Comparison of ENCODE assay signal across 8 cellular contexts in genomic region chr19:58439576-58440554, GRCh38.
DNase-seq lines count a peak whose midpoint lies in the region; ATAC-seq and TF ChIP-seq lines count a peak whose summit lies in the region.

TSS of gene ZNF132 (minus strand) at chr19:58440153. CDS start at chr19:58439821, 332 bp downstream.

- no peaks in the 10 kb centered on the region for H3F3A ChIP-seq in MM.1S (ENCODE audit: insufficient read depth, low read length)

- peak; percentile 95 for ATAC-seq in GM18502 (IDR thresholded peaks at IDR 0.05; ENCODE audit: poor library complexity, unreplicated experiment)
- ATAC-seq in HG02938 (IDR thresholded peaks at IDR 0.05; ENCODE audit: unreplicated experiment) = peak; percentile 97
- ATAC-seq in effector memory CD8-positive, alpha-beta T cell (replicated peaks) = peak; percentile 97
- ATAC-seq in memory B cell (ENCODE audit: low read depth) = peak; percentile 96

- peak within 1 kb of the TSS; percentile 88 to 93 for H3K4me3 Mint-ChIP-seq in effector memory CD8-positive, alpha-beta T cell
- H3K4me3 Mint-ChIP-seq in memory B cell = peak within 1 kb of the TSS; percentile 99

- DNase-seq in NCI-H2227 (lab: John Stamatoyannopoulos, UW; ENCODE audit: unreplicated experiment) = peak; percentile 94
- peak; percentile 88 to 93 for DNase-seq in activated CD8-positive, alpha-beta memory T cell treated with anti-CD3 and anti-CD28 coated beads for 4 hours (ENCODE audit: low read depth in 2 of 2)
- DNase-seq in effector memory CD8-positive, alpha-beta T cell = peak; percentile 90 to 91 (median 91)
- DNase-seq in memory B cell (ENCODE audit: low spot score in 2 of 2) = peak; percentile 82 to 91
- peak; percentile 67 to 91 (median 85) for DNase-seq in stimulated activated CD4-positive, alpha-beta T cell treated with anti-CD3 and anti-CD28 coated beads, TNF-alpha, amount 100 ng/mL, for 4 hours (ENCODE audit: low read depth in 3 of 3)
- no peak for DNase-seq in MM.1S

- no peak within 1 kb of the TSS for H3K4me2 ChIP-seq in MM.1S (ENCODE audit: low read depth, low read length)

- H3K9ac ChIP-seq in MM.1S (ENCODE audit: low read length) = no peak within 1 kb of the TSS

- H3K4me1 ChIP-seq in MM.1S (ENCODE audit: low read length) = no peaks in the 10 kb centered on the region

- no peaks in the 10 kb centered on the region for H3K79me2 ChIP-seq in MM.1S (ENCODE audit: low read length)

- H3K9me2 ChIP-seq in MM.1S (replicated peaks; ENCODE audit: insufficient read depth, low read length) = no peaks in the 10 kb centered on the region

- H3K36me3 Mint-ChIP-seq in effector memory CD8-positive, alpha-beta T cell (ENCODE audit: insufficient read depth) = peaks cover 42% of the 10 kb centered on the region
- peaks cover 42% of the 10 kb centered on the region for H3K36me3 Mint-ChIP-seq in memory B cell

- H3K27ac ChIP-seq in MM.1S (ENCODE audit: low read length) = no peak within 1 kb of the TSS

- no peaks in the 10 kb centered on the region for H3K9me3 ChIP-seq in MM.1S (replicated peaks; ENCODE audit: insufficient read depth, low read length)

- peaks cover 0 to 13% of the 10 kb centered on the region in 2 donors for H3K27me3 Mint-ChIP-seq in effector memory CD8-positive, alpha-beta T cell
- peaks cover 2% of the 10 kb centered on the region for H3K27me3 Mint-ChIP-seq in memory B cell

- no peak within 1 kb of the TSS for H2AFZ ChIP-seq in MM.1S (ENCODE audit: low read length)

- H3K4me1 Mint-ChIP-seq in effector memory CD8-positive, alpha-beta T cell (ENCODE audit: low read depth in 2 of 2) = peaks cover 13 to 19% of the 10 kb centered on the region in 2 donors
- peaks cover 18% of the 10 kb centered on the region for H3K4me1 Mint-ChIP-seq in memory B cell

- H3K27me3 ChIP-seq in MM.1S (replicated peaks; ENCODE audit: insufficient read depth, low read length) = no peaks in the 10 kb centered on the region

- peaks cover 16 to 43% of the 10 kb centered on the region in 2 donors for H3K9me3 Mint-ChIP-seq in effector memory CD8-positive, alpha-beta T cell
- H3K9me3 Mint-ChIP-seq in memory B cell = peaks cover 27% of the 10 kb centered on the region

- no peaks in the 10 kb centered on the region for H4K20me1 ChIP-seq in MM.1S (ENCODE audit: insufficient read depth, low read length)

- H3K27ac Mint-ChIP-seq in effector memory CD8-positive, alpha-beta T cell = peak within 1 kb of the TSS; percentile 92 to 95
- H3K27ac Mint-ChIP-seq in memory B cell = peak within 1 kb of the TSS; percentile 96

- no peak within 1 kb of the TSS for H3K4me3 ChIP-seq in MM.1S (ENCODE audit: low read length)

- H3K36me3 ChIP-seq in MM.1S (replicated peaks; ENCODE audit: insufficient read depth, low read length) = no peaks in the 10 kb centered on the region

- no peak for TF ChIP-seq CTCF in MM.1S (IDR thresholded peaks at IDR 0.05; ENCODE audit: low read length)
